Comparison of ENCODE assay signal across 1 cellular context in the genomic region with DNA sequence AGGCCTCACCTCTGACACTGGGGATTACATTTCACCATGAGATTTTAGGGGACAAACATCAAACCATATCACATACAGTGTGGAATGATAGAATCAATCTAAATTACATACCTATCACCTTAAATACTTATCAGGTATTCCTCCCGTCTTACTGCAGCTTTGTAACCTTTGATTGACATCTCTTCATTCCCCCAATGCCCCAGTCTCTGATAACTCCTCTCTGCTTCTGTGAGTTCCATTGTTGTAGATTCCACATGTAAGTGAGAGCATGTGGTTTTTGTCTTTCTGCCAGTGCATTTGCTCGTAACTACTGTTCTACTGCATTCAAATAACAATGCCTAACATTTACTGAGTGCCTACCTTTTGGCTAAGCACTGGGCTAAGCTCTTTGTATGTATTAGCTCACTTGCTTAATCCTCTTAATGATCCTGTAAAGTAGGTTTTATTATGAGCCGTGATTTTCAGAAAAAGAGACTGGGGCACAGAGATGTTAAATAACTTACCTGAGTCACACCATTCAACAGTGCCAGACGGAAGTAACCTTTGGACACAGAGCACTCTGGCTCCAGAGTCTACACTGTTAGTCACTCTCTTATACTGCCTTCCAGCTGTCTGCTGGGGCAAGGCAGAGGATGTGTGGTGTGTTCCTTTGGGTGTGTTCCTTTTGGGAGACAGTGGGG.
TF ChIP-seq lines count a peak whose summit lies in the region.

No MANE protein-coding gene starts in this region.

TF ChIP-seq in HCT116, 20 proteins besides CTCF, POLR2A, EP300 and RAD21 (continued from another document):
- TF ChIP-seq, protein P1, sequence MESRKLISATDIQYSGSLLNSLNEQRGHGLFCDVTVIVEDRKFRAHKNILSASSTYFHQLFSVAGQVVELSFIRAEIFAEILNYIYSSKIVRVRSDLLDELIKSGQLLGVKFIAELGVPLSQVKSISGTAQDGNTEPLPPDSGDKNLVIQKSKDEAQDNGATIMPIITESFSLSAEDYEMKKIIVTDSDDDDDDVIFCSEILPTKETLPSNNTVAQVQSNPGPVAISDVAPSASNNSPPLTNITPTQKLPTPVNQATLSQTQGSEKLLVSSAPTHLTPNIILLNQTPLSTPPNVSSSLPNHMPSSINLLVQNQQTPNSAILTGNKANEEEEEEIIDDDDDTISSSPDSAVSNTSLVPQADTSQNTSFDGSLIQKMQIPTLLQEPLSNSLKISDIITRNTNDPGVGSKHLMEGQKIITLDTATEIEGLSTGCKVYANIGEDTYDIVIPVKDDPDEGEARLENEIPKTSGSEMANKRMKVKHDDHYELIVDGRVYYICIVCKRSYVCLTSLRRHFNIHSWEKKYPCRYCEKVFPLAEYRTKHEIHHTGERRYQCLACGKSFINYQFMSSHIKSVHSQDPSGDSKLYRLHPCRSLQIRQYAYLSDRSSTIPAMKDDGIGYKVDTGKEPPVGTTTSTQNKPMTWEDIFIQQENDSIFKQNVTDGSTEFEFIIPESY (IDR thresholded peaks at IDR 0.05; ENCODE audit: extremely low read depth, insufficient replicate concordance, low read length): no peak
- no peak for TF ChIP-seq EZH2phosphoT487 (IDR thresholded peaks at IDR 0.05; ENCODE audit: borderline replicate concordance)
- TF ChIP-seq, protein P2, sequence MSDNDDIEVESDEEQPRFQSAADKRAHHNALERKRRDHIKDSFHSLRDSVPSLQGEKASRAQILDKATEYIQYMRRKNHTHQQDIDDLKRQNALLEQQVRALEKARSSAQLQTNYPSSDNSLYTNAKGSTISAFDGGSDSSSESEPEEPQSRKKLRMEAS (IDR thresholded peaks at IDR 0.05): peak; percentile 25; the same call in 1 of the 2 replicates
- TF ChIP-seq EGR1 (IDR thresholded peaks at IDR 0.05; ENCODE audit: low read depth): no peak
- 0 out of 2 replicates have a peak, but pooled peaks have one; percentile 31 for TF ChIP-seq CBX3 (IDR thresholded peaks at IDR 0.05; ENCODE audit: low read depth)
